In the genomic region with DNA sequence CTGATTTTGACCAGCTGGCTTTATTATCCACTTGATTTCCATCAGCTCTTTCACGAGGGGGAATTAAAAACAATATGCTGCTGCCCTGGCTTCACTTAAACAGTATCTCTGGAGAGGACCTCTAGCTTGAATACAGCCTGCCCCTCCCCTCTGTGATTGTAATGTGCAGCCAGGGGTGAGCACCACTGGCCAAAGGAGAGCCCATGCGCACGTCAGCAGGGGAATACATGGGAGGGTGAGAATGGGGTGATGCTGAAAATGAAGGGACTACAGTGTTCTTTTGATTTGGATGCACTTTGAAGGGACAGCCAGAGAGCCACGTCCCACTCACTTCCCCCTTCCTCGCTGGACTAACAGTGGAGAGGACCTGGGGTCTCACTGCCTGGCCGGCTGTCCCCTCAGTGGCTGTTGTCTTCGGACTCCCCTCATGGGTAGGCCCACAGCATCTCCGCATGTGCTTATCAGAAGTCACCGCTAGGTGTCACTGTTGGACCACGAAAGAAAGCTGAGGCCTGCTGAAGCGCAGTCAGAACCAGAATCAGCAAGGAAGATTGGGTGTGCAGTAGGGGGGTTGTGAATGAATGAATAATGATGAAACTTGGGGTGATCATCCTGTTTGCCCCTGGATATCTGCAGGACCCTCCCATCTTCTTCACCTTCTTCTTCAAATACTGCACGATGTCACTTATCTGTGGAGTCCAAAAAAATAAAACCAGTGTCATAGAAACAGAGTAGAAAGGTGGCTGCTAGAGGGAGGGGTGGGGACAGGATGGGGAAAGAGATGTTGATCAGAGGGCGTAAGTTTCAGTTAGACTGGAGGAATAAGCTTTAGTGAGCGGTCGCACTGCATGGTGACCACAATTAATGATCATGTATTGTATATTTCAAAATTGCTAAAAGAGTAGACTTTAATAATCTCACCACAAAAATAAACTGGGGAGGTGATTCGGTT, we compare ENCODE assay signal across 8 cellular contexts. TPM values are rescaled to one million over a fixed set of nuclear protein-coding genes. Genes with fewer than 3 reads are reported as not detected.
DNase-seq lines count a peak whose midpoint lies in the region; ATAC-seq, FAIRE-seq and TF ChIP-seq lines count a peak whose summit lies in the region.

No MANE protein-coding gene starts in this region.

- intact Hi-C loops in pancreas (cut with DNase I) = loop anchor here in 2 of 3 donors (10.0 kb wide), 3 partner anchors 445 to 945 kb away; no protein-coding TSS in a partner anchor
- intact Hi-C loops in transverse colon (cut with DNase I; ENCODE audit: low total_unique reads) = loop anchor here (10.0 kb wide), 1 partner anchor 535 kb away; no protein-coding TSS in a partner anchor

- H3K36me3 ChIP-seq in gastroesophageal sphincter = no peaks in the 10 kb centered on the region
- H3K36me3 ChIP-seq in pancreas = no peaks in the 10 kb centered on the region
- no peaks in the 10 kb centered on the region for H3K36me3 ChIP-seq in transverse colon

- TF ChIP-seq CTCF in D721Med (IDR thresholded peaks at IDR 0.05; ENCODE audit: insufficient read depth, missing control alignments) (peak; percentile 68), gastroesophageal sphincter (IDR thresholded peaks at IDR 0.05) (peak; percentile 37 to 91 (median 80)), pancreas (IDR thresholded peaks at IDR 0.05) (peak; percentile 69 to 86 (median 77)), transverse colon (IDR thresholded peaks at IDR 0.05) (peak; percentile 60 to 85 (median 63))

- 32 to 49% methylated on average over 7 to 11 of the region's 16 CpGs for WGBS in gastroesophageal sphincter (ENCODE audit: low coverage in 1 of 2), 2 donors
- WGBS in pancreas, 2 donors = 25 to 31% methylated on average over 16 of the region's 16 CpGs
- 29 to 61% methylated on average over 5 to 16 of the region's 16 CpGs for WGBS in transverse colon (ENCODE audit: low coverage in 1 of 2), 2 donors

- ATAC-seq in GM21390 (IDR thresholded peaks at IDR 0.05; ENCODE audit: unreplicated experiment) = peak; percentile 93
- peak; percentile 73 for ATAC-seq in gastroesophageal sphincter
- peak; percentile 93 to 98 (median 96) for ATAC-seq in pancreas

- in situ Hi-C loops in transverse colon (cut with MboI; ENCODE audit: low pct_ligation_motif_present in 1 of 4, low pct_unique_long_range_greater_than_20kb in 1 of 4, low sequenced_read_pairs in 3 of 4) = loop anchor here (10.0 to 25.0 kb wide), 6 partner anchors 423 to 1348 kb away; a partner anchor contains a TSS

- H3K4me1 ChIP-seq in gastroesophageal sphincter = peaks cover 0 to 14% (median 3%) of the 10 kb centered on the region in 3 donors
- H3K4me1 ChIP-seq in pancreas = no peaks in the 10 kb centered on the region
- H3K4me1 ChIP-seq in transverse colon = no peaks in the 10 kb centered on the region

- no peak for TF ChIP-seq EP300 in gastroesophageal sphincter (IDR thresholded peaks at IDR 0.05)
- TF ChIP-seq EP300 in transverse colon (IDR thresholded peaks at IDR 0.05; ENCODE audit: low read depth) = no peak

- H3K27me3 ChIP-seq in gastroesophageal sphincter = no peaks in the 10 kb centered on the region
- no peaks in the 10 kb centered on the region for H3K27me3 ChIP-seq in pancreas
- H3K27me3 ChIP-seq in transverse colon = no peaks in the 10 kb centered on the region

- H3K27ac ChIP-seq in gastroesophageal sphincter = peak overlapping the region in 1 of 4 donors; percentile 5
- peak overlapping the region in 1 of 4 donors; percentile 20 for H3K27ac ChIP-seq in pancreas
- H3K27ac ChIP-seq in transverse colon = no peak overlapping the region

- TF ChIP-seq POLR2A in gastroesophageal sphincter (IDR thresholded peaks at IDR 0.05) = no peak
- TF ChIP-seq POLR2A in transverse colon (IDR thresholded peaks at IDR 0.05) = no peak

- H3K9me3 ChIP-seq in gastroesophageal sphincter (no peaks in the 10 kb centered on the region), pancreas (no peaks in the 10 kb centered on the region), transverse colon (no peaks in the 10 kb centered on the region)

- FAIRE-seq in D721Med (lab: Jason Lieb, UNC) (peak; percentile 68), pancreas (lab: Jason Lieb, UNC) (no peak)

- DNase-seq in D721Med (ENCODE audit: insufficient read length, low spot score) (no peak), RPMI8226 (peak; percentile 72), pancreas (peak; percentile 45 to 82 (median 74)), transverse colon (peak; percentile 79)
- peak; percentile 29 for DNase-seq in Jurkat, Clone E6-1 (ENCODE audit: low read depth, low spot score)
- DNase-seq in activated gamma-delta T cell treated with anti-CD3 and anti-CD28 coated beads, Interleukin-2, amount 50 U/mL, for 16 hours (ENCODE audit: low read depth) = peak; percentile 69

- H3K4me3 ChIP-seq in Jurkat, Clone E6-1 (ENCODE audit: low read length) = no peak overlapping the region
- H3K4me3 ChIP-seq in gastroesophageal sphincter = no peak overlapping the region
- no peak overlapping the region for H3K4me3 ChIP-seq in pancreas
- no peak overlapping the region for H3K4me3 ChIP-seq in transverse colon

RNA-seq across cellular contexts. Expression of a gene that starts 32.8 kb away (rescaled TPM):
- polyA plus RNA-seq in Jurkat, Clone E6-1 (2012; ENCODE audit: insufficient read depth, insufficient read length) = not detected
- total RNA-seq in gastroesophageal sphincter (1 to 10 TPM in 3 of 4 donors, under 1 TPM in 1; 0.16 to 2.3 (median 2.0) TPM), pancreas (1 to 10 TPM; 1.3 to 4.0 (median 2.4) TPM), transverse colon (1 to 10 TPM in 1 of 4 donors, under 1 TPM in 1, not detected in 2; 0.79 to 1.1 TPM)
- polyA plus RNA-seq in pancreas = 1 to 10 TPM in 1 of 2 donors, under 1 TPM in 1; 0.57 to 3.3 TPM
